Comparison of ENCODE assay signal across 24 cellular contexts in the genomic region with DNA sequence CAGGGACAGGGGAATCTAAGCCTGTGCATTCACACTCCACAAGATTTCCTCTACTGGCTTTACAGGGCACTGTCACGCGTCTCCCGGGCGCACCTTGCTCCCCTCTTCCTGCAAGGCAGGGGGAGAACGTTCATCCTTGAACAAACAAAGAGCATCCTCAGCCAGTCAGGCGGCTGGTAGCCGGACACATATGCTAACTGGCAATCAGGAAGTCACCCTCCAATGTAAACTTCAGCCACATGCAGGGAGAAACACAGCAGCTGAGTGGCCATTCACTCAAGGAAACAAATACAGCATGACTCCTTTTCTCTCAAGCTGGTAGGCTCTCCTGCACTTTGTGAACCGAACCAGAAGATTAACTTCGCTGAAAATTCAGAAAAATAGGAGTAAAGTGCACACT.
"Had no signal": no experiment of that assay in that cellular context is flagged by ENCODE, and none has a peak within 500 bp of the region (broad histone marks: within the 10 kb centered on the region; RNA-seq: fewer than 3 reads in every experiment).

No MANE protein-coding gene starts in this region.

- DNase-seq: activated CD4-positive, alpha-beta T cell treated with anti-CD3 and anti-CD28 coated beads, Interleukin-2, amount 10 ng/mL, durations not matched to agents 7 days and 5 days; activated CD8-positive, alpha-beta memory T cell treated with anti-CD3 and anti-CD28 coated beads, Interleukin-2, amount 50 U/mL, for 4 hours; activated naive CD4-positive, alpha-beta T cell treated with anti-CD3 and anti-CD28 coated beads for 36 hours; activated T-cell treated with anti-CD3 and anti-CD28 coated beads, Interleukin-2, amount 50 U/mL, for 4 hours; body of pancreas; effector memory CD8-positive, alpha-beta T cell; esophagus squamous epithelium; heart right ventricle; immature natural killer cell; kidney glomerular epithelial cell; left ventricle myocardium superior; naive B cell; ovary; psoas muscle; right cardiac atrium; stimulated activated CD4-positive, alpha-beta T cell treated with anti-CD3 and anti-CD28 coated beads, Interleukin-4, amount 100 ng/mL, for 4 hours; T1000; upper lobe of right lung had no signal

- H3K4me1 Mint-ChIP-seq: immature natural killer cell had no signal

- ATAC-seq: activated CD4-positive, CD25-positive, alpha-beta regulatory T cell treated with anti-CD3 and anti-CD28 coated beads, Interleukin-2, amount 50 U/mL, for 24 hours; activated T-cell treated with anti-CD3 and anti-CD28 coated beads, Interleukin-2, amount 50 U/mL, for 4 hours; body of pancreas; effector memory CD8-positive, alpha-beta T cell; heart right ventricle; left ventricle myocardium superior; psoas muscle; right cardiac atrium; stimulated activated memory B cell treated with anti-CD40 and anti-IgM and Interleukin-4, amounts not matched to agents 10 μg/mL and 1 μg/mL and 100 μg/mL, for 72 hours; upper lobe of right lung had no signal

- H3K27me3 ChIP-seq: body of pancreas, esophagus squamous epithelium, heart right ventricle, ovary, upper lobe of right lung had no signal

- H3K36me3 ChIP-seq: ovary, thoracic aorta, upper lobe of right lung had no signal

- H3K4me3 Mint-ChIP-seq: activated CD4-positive, alpha-beta T cell treated with anti-CD3 and anti-CD28 coated beads, Interleukin-2, amount 10 ng/mL, durations not matched to agents 7 days and 5 days; activated naive CD4-positive, alpha-beta T cell treated with anti-CD3 and anti-CD28 coated beads for 36 hours; activated T-cell treated with anti-CD3 and anti-CD28 coated beads, Interleukin-2, amount 50 U/mL, for 4 hours; effector memory CD8-positive, alpha-beta T cell; immature natural killer cell; memory B cell; naive B cell; neural crest cell; stimulated activated memory B cell treated with anti-CD40 and anti-IgM and Interleukin-4, amounts not matched to agents 10 μg/mL and 1 μg/mL and 100 μg/mL, for 72 hours had no signal

- H3K9me3 ChIP-seq: body of pancreas, esophagus squamous epithelium, psoas muscle, thoracic aorta, upper lobe of right lung had no signal

- H3K27ac Mint-ChIP-seq: activated CD4-positive, alpha-beta T cell treated with anti-CD3 and anti-CD28 coated beads, Interleukin-2, amount 10 ng/mL, durations not matched to agents 7 days and 5 days; activated naive CD4-positive, alpha-beta T cell treated with anti-CD3 and anti-CD28 coated beads for 36 hours; effector memory CD8-positive, alpha-beta T cell; immature natural killer cell; memory B cell; naive B cell; stimulated activated memory B cell treated with anti-CD40 and anti-IgM and Interleukin-4, amounts not matched to agents 10 μg/mL and 1 μg/mL and 100 μg/mL, for 72 hours had no signal

- H3K4me3 ChIP-seq: body of pancreas, esophagus squamous epithelium, heart right ventricle, ovary, psoas muscle, skin epidermis, thoracic aorta, upper lobe of right lung had no signal

- H3K36me3 Mint-ChIP-seq: immature natural killer cell had no signal

- H3K4me1 ChIP-seq: body of pancreas, psoas muscle, upper lobe of right lung had no signal

- H3K27me3 Mint-ChIP-seq: naive B cell; stimulated activated memory B cell treated with anti-CD40 and anti-IgM and Interleukin-4, amounts not matched to agents 10 μg/mL and 1 μg/mL and 100 μg/mL, for 72 hours had no signal

- H3K9me3 Mint-ChIP-seq: activated naive CD4-positive, alpha-beta T cell treated with anti-CD3 and anti-CD28 coated beads for 36 hours; activated T-cell treated with anti-CD3 and anti-CD28 coated beads, Interleukin-2, amount 50 U/mL, for 4 hours; effector memory CD8-positive, alpha-beta T cell; immature natural killer cell; neural crest cell had no signal

- H3K27ac ChIP-seq: body of pancreas, esophagus squamous epithelium, heart right ventricle, ovary, psoas muscle, skin epidermis, thoracic aorta, upper lobe of right lung had no signal
